In genomic region chr7:133591704-133592340, GRCh38 we compare ENCODE assay signal across 18 cellular contexts.
"Had no signal": no experiment of that assay in that cellular context is flagged by ENCODE, and none has a peak within 500 bp of the region (broad histone marks: within the 10 kb centered on the region; RNA-seq: fewer than 3 reads in every experiment).

No MANE protein-coding gene starts in this region.

- DNase-seq: colonic mucosa; effector CD4-positive, alpha-beta T cell; gastrocnemius medialis; kidney glomerular epithelial cell; mammary epithelial cell; naive thymus-derived CD4-positive, alpha-beta T cell; nephron progenitor cell; posterior cingulate gyrus; spleen; stimulated activated CD4-positive, alpha-beta T cell treated with anti-CD3 and anti-CD28 coated beads, Interleukin-15, amount 100 ng/mL, for 24 hours; stimulated activated CD4-positive, alpha-beta T cell treated with anti-CD3 and anti-CD28 coated beads, Interleukin-1b, Interleukin-23, amount 100 ng/mL, for 48 hours; stimulated activated CD4-positive, alpha-beta T cell treated with anti-CD3 and anti-CD28 coated beads, Interleukin-4, amount 100 ng/mL, for 24 hours; stimulated activated naive B cell treated with anti-CD40 and anti-IgM and Interleukin-4, amounts not matched to agents 10 μg/mL and 1 μg/mL and 100 μg/mL, for 72 hours; stimulated activated naive CD8-positive, alpha-beta T cell treated with anti-CD3 and anti-CD28 coated beads, Interleukin-15, amount 100 ng/mL, for 72 hours; testis; transverse colon had no signal

- H3K9me3 Mint-ChIP-seq: nephron progenitor cell; stimulated activated naive B cell treated with anti-CD40 and anti-IgM and Interleukin-4, amounts not matched to agents 10 μg/mL and 1 μg/mL and 100 μg/mL, for 72 hours; stimulated activated naive CD8-positive, alpha-beta T cell treated with anti-CD3 and anti-CD28 coated beads, Interleukin-15, amount 100 ng/mL, for 72 hours had no signal

- H3K4me1 ChIP-seq: colonic mucosa, gastrocnemius medialis, spleen, testis, transverse colon had no signal

- H3K4me1 Mint-ChIP-seq: nephron progenitor cell; stimulated activated naive CD8-positive, alpha-beta T cell treated with anti-CD3 and anti-CD28 coated beads, Interleukin-15, amount 100 ng/mL, for 72 hours had no signal

- H3K4me3 Mint-ChIP-seq: naive thymus-derived CD4-positive, alpha-beta T cell; nephron progenitor cell; stimulated activated naive B cell treated with anti-CD40 and anti-IgM and Interleukin-4, amounts not matched to agents 10 μg/mL and 1 μg/mL and 100 μg/mL, for 72 hours; stimulated activated naive CD8-positive, alpha-beta T cell treated with anti-CD3 and anti-CD28 coated beads, Interleukin-15, amount 100 ng/mL, for 72 hours had no signal

- H3K27me3 ChIP-seq: colonic mucosa, gastrocnemius medialis, spleen, testis, transverse colon had no signal

- H3K27ac ChIP-seq: colonic mucosa, gastrocnemius medialis, spleen, testis, transverse colon had no signal

- ATAC-seq: esophagus mucosa; gastrocnemius medialis; naive thymus-derived CD4-positive, alpha-beta T cell; sciatic nerve; stimulated activated naive B cell treated with anti-CD40 and anti-IgM and Interleukin-4, amounts not matched to agents 10 μg/mL and 1 μg/mL and 100 μg/mL, for 72 hours; stimulated activated naive CD8-positive, alpha-beta T cell treated with anti-CD3 and anti-CD28 coated beads, Interleukin-15, amount 100 ng/mL, for 72 hours had no signal

- H3K4me3 ChIP-seq: colonic mucosa, gastrocnemius medialis, spleen, testis, transverse colon had no signal

- H3K36me3 ChIP-seq: colonic mucosa, gastrocnemius medialis, transverse colon had no signal

- H3K27me3 Mint-ChIP-seq: naive thymus-derived CD4-positive, alpha-beta T cell; stimulated activated naive B cell treated with anti-CD40 and anti-IgM and Interleukin-4, amounts not matched to agents 10 μg/mL and 1 μg/mL and 100 μg/mL, for 72 hours; stimulated activated naive CD8-positive, alpha-beta T cell treated with anti-CD3 and anti-CD28 coated beads, Interleukin-15, amount 100 ng/mL, for 72 hours had no signal

- H3K27ac Mint-ChIP-seq: nephron progenitor cell; stimulated activated naive B cell treated with anti-CD40 and anti-IgM and Interleukin-4, amounts not matched to agents 10 μg/mL and 1 μg/mL and 100 μg/mL, for 72 hours; stimulated activated naive CD8-positive, alpha-beta T cell treated with anti-CD3 and anti-CD28 coated beads, Interleukin-15, amount 100 ng/mL, for 72 hours had no signal

- H3K9me3 ChIP-seq: colonic mucosa, gastrocnemius medialis, spleen, testis, transverse colon had no signal
